Comparison of ENCODE assay signal across 21 cellular contexts in the genomic region with DNA sequence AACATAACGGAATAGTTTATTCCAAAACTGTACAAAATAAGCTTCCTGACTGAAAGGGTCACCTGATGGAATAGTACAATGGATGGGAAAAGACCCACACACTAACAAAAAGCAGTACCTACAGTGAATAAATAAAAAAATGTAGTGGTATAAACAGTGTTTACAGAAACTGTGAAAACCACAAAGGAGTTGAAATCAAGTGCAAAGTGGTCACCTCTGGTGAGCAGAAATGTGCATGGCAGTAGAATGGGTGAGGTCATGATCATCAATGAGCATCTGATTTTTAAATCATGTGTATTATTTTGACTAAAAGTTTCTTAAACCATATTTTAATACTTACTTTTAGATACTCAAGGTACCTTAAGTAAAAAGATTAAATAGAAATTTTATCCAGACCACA. TPM values are rescaled to one million over a fixed set of nuclear protein-coding genes. Genes with fewer than 3 reads are reported as not detected.
DNase-seq lines count a peak whose midpoint lies in the region; ATAC-seq and TF ChIP-seq lines count a peak whose summit lies in the region.
"Had no signal": no experiment of that assay in that cellular context is flagged by ENCODE, and none has a peak within 500 bp of the region (broad histone marks: within the 10 kb centered on the region; RNA-seq: fewer than 3 reads in every experiment).

No MANE protein-coding gene starts in this region.

- peaks cover 14 to 24% (median 18%) of the 10 kb centered on the region in 3 donors for H3K36me3 Mint-ChIP-seq in immature natural killer cell

- peak overlapping the region; percentile 1 for H3K4me2 ChIP-seq in Loucy (ENCODE audit: low read depth, low read length, poor library complexity, severe bottlenecking)
- H3K4me2 ChIP-seq: BLaER1 treated with 17β-estradiol and CSF1 and Interleukin-3, amounts not matched to agents 10 nM and 100 nM had no signal

- DNase-seq in immature natural killer cell (peak; percentile 34 to 41 (median 36)), GDM1 (lab: John Stamatoyannopoulos, UW) (no peak), NCI-H1092 treated with DMSO at 0.1 percent for 48 hours (lab: John Stamatoyannopoulos, UW) (no peak)
- DNase-seq: CD8-positive, alpha-beta T cell; COR-L47; DMS 273 treated with DMSO at 0.1 percent for 48 hours; DMS53; DND-41; EL; GM23248; HCEC 1CT; Karpas-422; KBM-7 had no signal

- no peaks in the 10 kb centered on the region for H3F3A ChIP-seq in Loucy (ENCODE audit: low read depth)

- H3K4me1 ChIP-seq in Loucy (ENCODE audit: insufficient read depth, low read length, poor library complexity, severe bottlenecking), result peaks cover 28% of the 10 kb centered on the region
- H3K4me1 ChIP-seq: BLaER1 treated with 17β-estradiol and CSF1 and Interleukin-3, amounts not matched to agents 10 nM and 100 nM had no signal

- H3K9me2 ChIP-seq in Loucy (replicated peaks; ENCODE audit: low read depth, low read length), result no peaks in the 10 kb centered on the region

- TF ChIP-seq CTCF in Loucy (conservative IDR thresholded peaks at IDR 0.05; ENCODE audit: low read length), result no peak

- H3K27me3 ChIP-seq in Loucy (ENCODE audit: insufficient read depth, low read length, poor library complexity, severe bottlenecking), result no peaks in the 10 kb centered on the region
- H3K27me3 ChIP-seq: BLaER1 treated with 17β-estradiol and CSF1 and Interleukin-3, amounts not matched to agents 10 nM and 100 nM had no signal

- H3K4me3 ChIP-seq in Loucy (ENCODE audit: low read length, poor library complexity, severe bottlenecking), result no peak overlapping the region
- H3K4me3 ChIP-seq: BLaER1 treated with 17β-estradiol and CSF1 and Interleukin-3, amounts not matched to agents 10 nM and 100 nM; GM23248 had no signal

- ATAC-seq in GM18520 (IDR thresholded peaks at IDR 0.05; ENCODE audit: unreplicated experiment) (peak; percentile 64), GM21381 (IDR thresholded peaks at IDR 0.05; ENCODE audit: unreplicated experiment) (peak; percentile 74), GM18502 (IDR thresholded peaks at IDR 0.05; ENCODE audit: poor library complexity, unreplicated experiment) (no peak)
- ATAC-seq: CD8-positive, alpha-beta T cell; HepG2 had no signal

- H3K9me3 Mint-ChIP-seq in immature natural killer cell, result no peaks in the 10 kb centered on the region
- H3K9me3 Mint-ChIP-seq: CD8-positive, alpha-beta T cell; IgD-negative memory B cell had no signal

- no peak overlapping the region for H3K9ac ChIP-seq in Loucy (ENCODE audit: low read depth, low read length, poor library complexity, severe bottlenecking)
- H3K9ac ChIP-seq: BLaER1 treated with 17β-estradiol and CSF1 and Interleukin-3, amounts not matched to agents 10 nM and 100 nM; GM23248 had no signal

- H3K27ac Mint-ChIP-seq in immature natural killer cell, result peak overlapping the region in 3 of 6 donors; percentile 3 to 63 (median 4)
- H3K27ac Mint-ChIP-seq: B cell; CD8-positive, alpha-beta T cell; IgD-negative memory B cell had no signal

- peaks cover 8% of the 10 kb centered on the region for H4K20me1 ChIP-seq in Loucy (ENCODE audit: insufficient read depth, low read length, poor library complexity, severe bottlenecking)
- H4K20me1 ChIP-seq: BLaER1 treated with 17β-estradiol and CSF1 and Interleukin-3, amounts not matched to agents 10 nM and 100 nM had no signal

- H3K27me3 Mint-ChIP-seq in immature natural killer cell (ENCODE audit: low read depth in 3 of 3), result peaks cover 0 to 3% (median 0%) of the 10 kb centered on the region in 3 donors
- H3K27me3 Mint-ChIP-seq: B cell, IgD-negative memory B cell had no signal

- peaks cover 37% of the 10 kb centered on the region; the same call in 1 of the 2 replicates for H3K79me2 ChIP-seq in Loucy (ENCODE audit: insufficient read depth, low read length)

- H3K9me3 ChIP-seq in Loucy (ENCODE audit: insufficient read depth, low read depth, low read length), result no peaks in the 10 kb centered on the region

- no peak overlapping the region for H2AFZ ChIP-seq in Loucy (ENCODE audit: low read length)
- H2AFZ ChIP-seq: GM23248 had no signal

- H3K36me3 ChIP-seq in Loucy (ENCODE audit: insufficient read depth, low read length), result peaks cover 11% of the 10 kb centered on the region

- H3K4me1 Mint-ChIP-seq in immature natural killer cell, result peaks cover 23 to 24% of the 10 kb centered on the region in 2 donors
- H3K4me1 Mint-ChIP-seq: IgD-negative memory B cell had no signal

- peak overlapping the region in 3 of 5 donors; percentile 12 to 69 (median 58) for H3K4me3 Mint-ChIP-seq in immature natural killer cell
- H3K4me3 Mint-ChIP-seq: B cell; CD8-positive, alpha-beta T cell; IgD-negative memory B cell had no signal

RNA-seq across cellular contexts. Expression of a gene that starts 11.4 kb away (rescaled TPM):
- 10 to 100 TPM; 24.4 to 32.0 (median 27.2) TPM for polyA plus RNA-seq in immature natural killer cell

Comparison
In these comparisons a context has a peak if more than half of its experiments do, and no peak if none do; other contexts are left out.
1. DNase-seq: peak in immature natural killer cell (3 of 3); none in GDM1 (single experiment) and NCI-H1092 treated with DMSO at 0.1 percent for 48 hours (single experiment).